In genomic region chr13:28138012-28138755, GRCh38 we compare ENCODE assay signal across 8 cellular contexts. TPM values are rescaled to one million over a fixed set of nuclear protein-coding genes. Genes with fewer than 3 reads are reported as not detected.
DNase-seq lines count a peak whose midpoint lies in the region; ATAC-seq and TF ChIP-seq lines count a peak whose summit lies in the region.

Gene PAN3, plus strand, starts transcription at chr13:28138545. Its CDS starts 113 bp downstream, at chr13:28138658.

- H3K79me2 ChIP-seq in GM23338 (replicated peaks; ENCODE audit: insufficient read depth), result peaks cover 51% of the 10 kb centered on the region

- peak within 1 kb of the TSS; percentile 70 to 98 (median 96) for H3K9ac ChIP-seq in subcutaneous abdominal adipose tissue (ENCODE audit: low read length in 5 of 5)

- peak within 1 kb of the TSS; percentile 87 for H3K4me3 Mint-ChIP-seq in GM23338

- TF ChIP-seq CTCF in GM23338 (conservative IDR thresholded peaks at IDR 0.05; ENCODE audit: low read depth in 2 of 2) (0 out of 4 replicates have a peak, but pooled peaks of 1 of the 2 experiments have one; percentile 13), foreskin keratinocyte (conservative IDR thresholded peaks at IDR 0.05) (peak; percentile 31)

- H3K27ac Mint-ChIP-seq in GM23338, result peak within 1 kb of the TSS; percentile 94

- H4K20me1 ChIP-seq in GM23338 (replicated peaks; ENCODE audit: insufficient read depth), result no peaks in the 10 kb centered on the region

- H3K9me3 ChIP-seq in SJCRH30 (replicated peaks), result no peaks in the 10 kb centered on the region
- H3K9me3 ChIP-seq in neuron (ENCODE audit: low read length), result no peaks in the 10 kb centered on the region
- H3K9me3 ChIP-seq in subcutaneous abdominal adipose tissue (ENCODE audit: control insufficient read depth in 5 of 5, low read length in 5 of 5), result no peaks in the 10 kb centered on the region

- peak within 1 kb of the TSS; percentile 95 for H3K4me2 ChIP-seq in GM23338

- H2AFZ ChIP-seq in GM23338 (peak within 1 kb of the TSS; percentile 90), neuron (ENCODE audit: low read depth, low read length) (peak within 1 kb of the TSS; percentile 88)

- H3K36me3 ChIP-seq in GM23338 (ENCODE audit: insufficient read depth) (no peaks in the 10 kb centered on the region), SJCRH30 (no peaks in the 10 kb centered on the region), neuron (ENCODE audit: insufficient read depth, low read length) (no peaks in the 10 kb centered on the region), subcutaneous abdominal adipose tissue (ENCODE audit: control insufficient read depth in 5 of 5, insufficient read depth in 5 of 5, low read length in 5 of 5) (no peaks in the 10 kb centered on the region)

- peaks cover 21% of the 10 kb centered on the region for H3K4me1 ChIP-seq in GM23338 (ENCODE audit: insufficient read depth)
- H3K4me1 ChIP-seq in SJCRH30, result 0 out of 2 replicates have a peak, but pooled peaks cover 7% of the 10 kb centered on the region
- H3K4me1 ChIP-seq in foreskin keratinocyte, result peaks cover 23% of the 10 kb centered on the region
- H3K4me1 ChIP-seq in neuron (ENCODE audit: insufficient read depth, low read length), result peaks cover 7% of the 10 kb centered on the region
- peaks cover 0 to 35% (median 25%) of the 10 kb centered on the region in 5 donors for H3K4me1 ChIP-seq in subcutaneous abdominal adipose tissue (ENCODE audit: control insufficient read depth in 5 of 5, insufficient read depth in 5 of 5, low read length in 5 of 5)

- peak within 1 kb of the TSS; percentile 99 for H3K27ac ChIP-seq in GM23338 (ENCODE audit: low read depth)
- H3K27ac ChIP-seq in SJCRH30, result peak within 1 kb of the TSS; percentile 97
- H3K27ac ChIP-seq in foreskin keratinocyte, result peak within 1 kb of the TSS; percentile 96
- peak within 1 kb of the TSS; percentile 95 for H3K27ac ChIP-seq in subcutaneous abdominal adipose tissue (ENCODE audit: low read depth, low read length)

- H3K9me2 ChIP-seq in GM23338 (ENCODE audit: insufficient read depth), result no peaks in the 10 kb centered on the region

- H3K9me3 Mint-ChIP-seq in GM23338, result no peaks in the 10 kb centered on the region

- H3K4me1 Mint-ChIP-seq in GM23338, result peaks cover 36% of the 10 kb centered on the region

- H3K27me3 Mint-ChIP-seq in GM23338 (ENCODE audit: insufficient read depth, low read depth, poor library complexity), result peaks cover 10% of the 10 kb centered on the region

- DNase-seq in ELF-1 (ENCODE audit: low read depth, low spot score) (peak; percentile 96), GM23338 (ENCODE audit: low spot score) (peak; percentile 91), LoVo (ENCODE audit: low spot score) (peak; percentile 90), SJCRH30 (peak; percentile 93 to 94), foreskin keratinocyte (peak; percentile 73 to 87)
- DNase-seq in activated gamma-delta T cell treated with anti-CD3 and anti-CD28 coated beads, Interleukin-2, amount 50 U/mL, for 16 hours (ENCODE audit: low read depth), result peak; percentile 86

- peaks cover 2% of the 10 kb centered on the region; the same call in 1 of the 3 replicates for H3K36me3 Mint-ChIP-seq in GM23338 (ENCODE audit: low read depth)

- H3K4me3 ChIP-seq in GM23338 (peak within 1 kb of the TSS; percentile 90), SJCRH30 (peak within 1 kb of the TSS; percentile 99), neuron (ENCODE audit: low read length) (peak within 1 kb of the TSS; percentile 100), subcutaneous abdominal adipose tissue (ENCODE audit: low read depth in 1 of 5, low read length in 5 of 5) (peak within 1 kb of the TSS; percentile 84 to 92 (median 87))

- no peaks in the 10 kb centered on the region for H3K27me3 ChIP-seq in GM23338 (ENCODE audit: insufficient read depth)
- no peaks in the 10 kb centered on the region for H3K27me3 ChIP-seq in SJCRH30
- H3K27me3 ChIP-seq in foreskin keratinocyte, result no peaks in the 10 kb centered on the region
- H3K27me3 ChIP-seq in neuron (ENCODE audit: insufficient read depth, low read length), result no peaks in the 10 kb centered on the region
- no peaks in the 10 kb centered on the region for H3K27me3 ChIP-seq in subcutaneous abdominal adipose tissue (ENCODE audit: control insufficient read depth in 5 of 5, insufficient read depth in 4 of 5, low read length in 5 of 5)

- ATAC-seq in GM23338 (peak; percentile 54), foreskin keratinocyte (peak; percentile 70)

- peaks cover 13% of the 10 kb centered on the region; the same call in 1 of the 2 replicates for H3F3A ChIP-seq in GM23338 (replicated peaks; ENCODE audit: low read depth)

TF ChIP-seq in GM23338, 12 proteins besides CTCF, POLR2A, EP300 and RAD21:
- TF ChIP-seq ZNF114 (CRISPR knock-in tag; IDR thresholded peaks at IDR 0.05), result no peak
- peak; percentile 48; the same call in 1 of the 2 replicates for TF ChIP-seq ETS1 (IDR thresholded peaks at IDR 0.05)
- TF ChIP-seq EZH2 (IDR thresholded peaks at IDR 0.05; ENCODE audit: low read depth, unreplicated experiment), result no peak
- TF ChIP-seq POLR2AphosphoS5 (IDR thresholded peaks at IDR 0.05; ENCODE audit: low read depth), result peak; percentile 66

RNA-seq across cellular contexts. Expression of gene PAN3, which starts in this region (rescaled TPM):
- 52.5 and 58.2 TPM in 2 replicates for total RNA-seq in GM23338 (2014; rRNA removed; shearing (Covaris generic))
- polyA plus RNA-seq in GM23338 (2016; fragmentation: Nextera tagmentation; extraction: Ambion mirVana) (20.6 and 27.4 TPM in 2 replicates), foreskin keratinocyte (3.9 and 4.6 TPM in 2 replicates)
- total RNA-seq in SJCRH30 (2014; rRNA removed; shearing (Covaris generic)), result 28.7 and 33.4 TPM in 2 replicates
- 16.5 and 16.9 TPM in 2 replicates for total RNA-seq in foreskin keratinocyte

Comparison
In these comparisons a context has a peak if more than half of its experiments do, and no peak if none do; other contexts are left out.
1. Peak in every context shown above with its lines: DNase-seq, ATAC-seq, H3K4me3 ChIP-seq and H3K27ac ChIP-seq.